1 cellular context compared by ENCODE assay signal in the genomic region with DNA sequence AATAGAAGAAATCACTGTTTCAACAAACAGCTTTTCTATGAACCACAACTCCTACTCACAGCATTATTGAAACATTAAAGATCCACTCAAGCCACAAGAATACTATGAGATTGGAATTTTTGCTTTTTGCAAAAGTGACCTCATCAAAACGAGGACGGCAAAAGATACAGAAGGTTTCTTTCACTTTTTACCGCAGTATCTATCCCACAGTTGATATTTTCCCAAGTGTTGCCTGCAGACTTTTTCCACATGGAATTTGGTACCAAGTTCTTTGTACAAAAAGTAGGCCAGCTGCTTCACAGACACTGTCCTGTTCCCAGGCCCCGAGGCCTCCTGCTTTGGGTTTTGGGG.
TF ChIP-seq lines count a peak whose summit lies in the region.

No MANE protein-coding gene starts in this region.

TF ChIP-seq in GM23338, 12 proteins besides CTCF, POLR2A, EP300 and RAD21 (continued from another document):
- TF ChIP-seq ZNF462 (CRISPR knock-in tag; IDR thresholded peaks at IDR 0.05): no peak
- no peak for TF ChIP-seq ETS1 (IDR thresholded peaks at IDR 0.05)
- no peak for TF ChIP-seq REST (IDR thresholded peaks at IDR 0.05; ENCODE audit: unreplicated experiment)
